Comparison of ENCODE assay signal across 8 cellular contexts in the genomic region with DNA sequence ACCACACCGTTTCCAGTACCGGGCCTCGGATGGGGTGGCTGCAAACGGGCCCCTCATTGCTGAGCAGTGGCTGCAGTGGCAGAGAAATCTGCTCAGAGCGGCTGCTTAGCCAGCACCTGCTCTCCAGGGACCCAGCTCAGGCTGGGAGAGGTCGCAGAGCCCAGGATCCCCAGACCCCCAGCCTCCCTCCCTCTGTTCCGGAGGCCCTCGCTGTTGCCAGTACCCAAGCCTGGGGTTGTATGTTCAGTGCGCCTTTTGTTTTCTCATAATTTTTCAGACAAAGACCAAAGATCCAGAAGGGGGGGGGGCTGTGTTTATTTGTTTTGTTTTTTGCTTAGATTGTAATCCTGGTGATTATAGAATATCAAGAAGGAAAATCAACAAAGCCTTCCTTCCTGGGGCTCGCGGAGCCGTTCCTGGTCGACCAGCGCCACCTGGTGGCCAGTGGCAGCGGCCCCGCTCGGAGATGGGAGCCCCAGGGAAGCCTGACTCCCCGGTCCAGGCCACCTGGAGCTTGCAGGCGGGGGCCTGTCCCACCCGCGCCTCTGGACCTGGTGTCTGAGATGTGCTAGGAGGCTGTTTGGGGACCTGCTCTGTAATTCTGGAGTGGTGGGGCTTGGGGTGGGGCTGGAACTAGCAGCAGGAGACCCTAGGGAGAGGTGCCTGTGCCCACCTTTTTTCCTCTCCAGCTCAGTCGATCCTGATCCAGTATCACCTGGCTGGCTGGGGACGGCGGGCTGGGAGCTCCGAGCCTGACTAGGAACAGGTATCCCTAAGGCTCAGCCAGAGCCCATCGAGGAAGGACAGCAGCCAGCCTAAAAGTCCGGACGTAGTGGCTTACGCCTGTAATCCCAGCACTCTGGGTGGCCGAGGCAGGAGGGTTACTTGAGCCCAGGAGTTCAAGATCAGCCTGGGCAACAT.
DNase-seq lines count a peak whose midpoint lies in the region; ATAC-seq and TF ChIP-seq lines count a peak whose summit lies in the region.

No MANE protein-coding gene starts in this region.

- in situ Hi-C loops in gastrocnemius medialis (cut with MboI; ENCODE audit: low sequenced_read_pairs in 4 of 4): loop anchor here (10.0 to 25.0 kb wide), 7 partner anchors 422 to 935 kb away; a partner anchor contains a TSS

- no peaks in the 10 kb centered on the region for H3K27me3 ChIP-seq in gastrocnemius medialis

- peak; percentile 90 for TF ChIP-seq CTCF in Calu3 (IDR thresholded peaks at IDR 0.05; ENCODE audit: unreplicated experiment)
- peak; percentile 74 to 97 (median 92) for TF ChIP-seq CTCF in gastrocnemius medialis (IDR thresholded peaks at IDR 0.05 in 4 of 5, conservative IDR thresholded peaks at IDR 0.05 in 1 of 5)

- CTCF ChIA-PET in Calu3 (lab: Charles Lee): interaction anchor here (0.5 to 1.5 kb wide), 6 partner anchors 11 to 682 kb away, joined by 3 to 6 read pairs (median 4); no protein-coding TSS in a partner anchor

- no peak overlapping the region for H3K4me3 Mint-ChIP-seq in Calu3 (ENCODE audit: low read depth, unreplicated experiment)

- TF ChIP-seq EP300 in Ishikawa (IDR thresholded peaks at IDR 0.05; ENCODE audit: borderline replicate concordance): no peak

- peak; percentile 78 for DNase-seq in Calu3
- DNase-seq in SW480 (ENCODE audit: low spot score): peak; percentile 41
- peak; percentile 37 for DNase-seq in activated naive CD8-positive, alpha-beta T cell treated with anti-CD3 and anti-CD28 coated beads, Interleukin-2, amount 50 U/mL, for 16 hours (ENCODE audit: low read depth, low spot score)
- DNase-seq in left ventricle myocardium superior: peak; percentile 85
- DNase-seq in gastrocnemius medialis: peak in 1 of 2 donors; percentile 43

- no peaks in the 10 kb centered on the region for H3K36me3 ChIP-seq in gastrocnemius medialis

- no peak overlapping the region for H3K27ac Mint-ChIP-seq in Calu3 (ENCODE audit: unreplicated experiment)

- intact Hi-C loops in Calu3 (cut with micrococcal nuclease; ENCODE audit: unreplicated experiment): loop anchor here (1.0 to 5.0 kb wide), 3 partner anchors 193 to 605 kb away; no protein-coding TSS in a partner anchor
- intact Hi-C loops in left ventricle myocardium superior (cut with micrococcal nuclease): no loop called here
- intact Hi-C loops in gastrocnemius medialis (cut with DNase I; ENCODE audit: low total_unique reads): loop anchor here (2.0 to 10.0 kb wide), 4 partner anchors 422 to 942 kb away; a partner anchor contains a TSS

- H3K27me3 Mint-ChIP-seq in Calu3 (ENCODE audit: unreplicated experiment): peaks cover 27% of the 10 kb centered on the region

- H3K27ac ChIP-seq in gastrocnemius medialis: no peak overlapping the region

- H3K4me1 Mint-ChIP-seq in Calu3 (ENCODE audit: low read depth, unreplicated experiment): no peaks in the 10 kb centered on the region

- no peak for TF ChIP-seq POLR2A in gastrocnemius medialis (IDR thresholded peaks at IDR 0.05)

- ATAC-seq in left ventricle myocardium superior (peak; percentile 31), gastrocnemius medialis (peak; percentile 32 to 35), HG03354 (IDR thresholded peaks at IDR 0.05; ENCODE audit: poor library complexity, severe bottlenecking, unreplicated experiment) (no peak), HG03280 (IDR thresholded peaks at IDR 0.05; ENCODE audit: unreplicated experiment) (no peak)

- H3K9me3 Mint-ChIP-seq in Calu3 (ENCODE audit: low read depth, unreplicated experiment): no peaks in the 10 kb centered on the region

- no peak overlapping the region for H3K4me3 ChIP-seq in gastrocnemius medialis

- H3K9me3 ChIP-seq in gastrocnemius medialis: no peaks in the 10 kb centered on the region

- H3K4me1 ChIP-seq in gastrocnemius medialis: peaks cover 19 to 20% of the 10 kb centered on the region in 2 donors

- BruUV-seq in Calu3 (replicated peaks; lab: Mats Ljungman, UMichigan): no TSS peak

- peak; percentile 87 for TF ChIP-seq RAD21 in Ishikawa (IDR thresholded peaks at IDR 0.05; ENCODE audit: low read depth)

- peaks cover 6% of the 10 kb centered on the region for H3K36me3 Mint-ChIP-seq in Calu3 (ENCODE audit: insufficient read depth, unreplicated experiment)

TF ChIP-seq in Ishikawa, 13 proteins besides CTCF, POLR2A, EP300 and RAD21:
- TF ChIP-seq ZBTB7A (IDR thresholded peaks at IDR 0.05; ENCODE audit: low read depth): no peak
- TF ChIP-seq TCF12 (IDR thresholded peaks at IDR 0.05; ENCODE audit: low read depth): no peak
- TF ChIP-seq, protein P1, sequence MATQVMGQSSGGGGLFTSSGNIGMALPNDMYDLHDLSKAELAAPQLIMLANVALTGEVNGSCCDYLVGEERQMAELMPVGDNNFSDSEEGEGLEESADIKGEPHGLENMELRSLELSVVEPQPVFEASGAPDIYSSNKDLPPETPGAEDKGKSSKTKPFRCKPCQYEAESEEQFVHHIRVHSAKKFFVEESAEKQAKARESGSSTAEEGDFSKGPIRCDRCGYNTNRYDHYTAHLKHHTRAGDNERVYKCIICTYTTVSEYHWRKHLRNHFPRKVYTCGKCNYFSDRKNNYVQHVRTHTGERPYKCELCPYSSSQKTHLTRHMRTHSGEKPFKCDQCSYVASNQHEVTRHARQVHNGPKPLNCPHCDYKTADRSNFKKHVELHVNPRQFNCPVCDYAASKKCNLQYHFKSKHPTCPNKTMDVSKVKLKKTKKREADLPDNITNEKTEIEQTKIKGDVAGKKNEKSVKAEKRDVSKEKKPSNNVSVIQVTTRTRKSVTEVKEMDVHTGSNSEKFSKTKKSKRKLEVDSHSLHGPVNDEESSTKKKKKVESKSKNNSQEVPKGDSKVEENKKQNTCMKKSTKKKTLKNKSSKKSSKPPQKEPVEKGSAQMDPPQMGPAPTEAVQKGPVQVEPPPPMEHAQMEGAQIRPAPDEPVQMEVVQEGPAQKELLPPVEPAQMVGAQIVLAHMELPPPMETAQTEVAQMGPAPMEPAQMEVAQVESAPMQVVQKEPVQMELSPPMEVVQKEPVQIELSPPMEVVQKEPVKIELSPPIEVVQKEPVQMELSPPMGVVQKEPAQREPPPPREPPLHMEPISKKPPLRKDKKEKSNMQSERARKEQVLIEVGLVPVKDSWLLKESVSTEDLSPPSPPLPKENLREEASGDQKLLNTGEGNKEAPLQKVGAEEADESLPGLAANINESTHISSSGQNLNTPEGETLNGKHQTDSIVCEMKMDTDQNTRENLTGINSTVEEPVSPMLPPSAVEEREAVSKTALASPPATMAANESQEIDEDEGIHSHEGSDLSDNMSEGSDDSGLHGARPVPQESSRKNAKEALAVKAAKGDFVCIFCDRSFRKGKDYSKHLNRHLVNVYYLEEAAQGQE (IDR thresholded peaks at IDR 0.05; ENCODE audit: low read depth): no peak
- no peak for TF ChIP-seq NFIC (IDR thresholded peaks at IDR 0.05)
- TF ChIP-seq TEAD4 (IDR thresholded peaks at IDR 0.05): no peak

Comparison
In these comparisons a context has a peak if more than half of its experiments do, and no peak if none do; other contexts are left out.
1. ATAC-seq: peak in left ventricle myocardium superior (single experiment) and gastrocnemius medialis (2 of 2); none in HG03354 (single experiment) and HG03280 (single experiment).